Comparison of ENCODE assay signal across 24 cellular contexts in genomic region chr4:181213562-181213961, GRCh38.
A peak's percentile ranks its signal among the peaks of the same experiment; 100 is the strongest.
DNase-seq lines count a peak whose midpoint lies in the region; ATAC-seq, FAIRE-seq and TF ChIP-seq lines count a peak whose summit lies in the region.
"Had no signal": no experiment of that assay in that cellular context is flagged by ENCODE, and none has a peak within 500 bp of the region (broad histone marks: within the 10 kb centered on the region; RNA-seq: fewer than 3 reads in every experiment).

No MANE protein-coding gene starts in this region.

- H2BK5ac ChIP-seq in mesendoderm (ENCODE audit: low read length) = no peak overlapping the region

- H3K27ac ChIP-seq in OCI-LY3 (ENCODE audit: low read length) (no peak overlapping the region), mesendoderm (ENCODE audit: low read depth, low read length) (no peak overlapping the region), pancreas (no peak overlapping the region)
- H3K27ac ChIP-seq: PC-9 had no signal

- no peaks in the 10 kb centered on the region for H3K27me3 ChIP-seq in OCI-LY3 (ENCODE audit: low read depth, low read length)
- no peaks in the 10 kb centered on the region for H3K27me3 ChIP-seq in mesendoderm (ENCODE audit: insufficient read depth, low read length, poor library complexity)
- H3K27me3 ChIP-seq in pancreas = no peaks in the 10 kb centered on the region
- H3K27me3 ChIP-seq: BE2C had no signal

- H2BK120ac ChIP-seq in mesendoderm (ENCODE audit: low read depth, low read length) = no peak overlapping the region

- no peak for FAIRE-seq in pancreas (lab: Jason Lieb, UNC)
- FAIRE-seq: GM18507, HTR-8/SVneo, K562 had no signal

- no peaks in the 10 kb centered on the region for H3K79me2 ChIP-seq in OCI-LY3 (ENCODE audit: low read length)
- no peaks in the 10 kb centered on the region for H3K79me2 ChIP-seq in mesendoderm (ENCODE audit: control insufficient read depth, insufficient read depth, low read length)

- no peak overlapping the region for H4K8ac ChIP-seq in mesendoderm (ENCODE audit: low read depth, low read length)

- TF ChIP-seq CTCF in OCI-LY3 (IDR thresholded peaks at IDR 0.05; ENCODE audit: low read depth, low read length) (no peak), pancreas (IDR thresholded peaks at IDR 0.05) (no peak)

- ATAC-seq in HG02870 (IDR thresholded peaks at IDR 0.05; ENCODE audit: unreplicated experiment) = no peak
- no peak for ATAC-seq in pancreas
- ATAC-seq: K562 had no signal

- peak overlapping the region; percentile 83; the same call in 1 of the 2 replicates for H2AFZ ChIP-seq in OCI-LY3 (ENCODE audit: low read depth, low read length)
- H2AFZ ChIP-seq: PC-9 had no signal

- peak overlapping the region; percentile 34 for H3K18ac ChIP-seq in mesendoderm (ENCODE audit: low read length)

- no CpG with 5 or more reads among the region's 2 CpGs for WGBS in mesendoderm (ENCODE audit: extremely low coverage, insufficient coverage, low lambda C conversion rate)
- 43 to 46% methylated on average over 2 of the region's 2 CpGs for WGBS in pancreas, 2 donors

- 0 out of 2 replicates have a peak, but pooled peaks cover 3% of the 10 kb centered on the region for H3K4me1 ChIP-seq in OCI-LY3 (ENCODE audit: low read length)
- no peaks in the 10 kb centered on the region for H3K4me1 ChIP-seq in mesendoderm (ENCODE audit: control insufficient read depth, low read depth, low read length)
- no peaks in the 10 kb centered on the region for H3K4me1 ChIP-seq in pancreas
- H3K4me1 ChIP-seq: BE2C had no signal

- no peaks in the 10 kb centered on the region for H4K20me1 ChIP-seq in OCI-LY3 (ENCODE audit: insufficient read depth, low read length)

- H3K36me3 ChIP-seq in OCI-LY3 (replicated peaks; ENCODE audit: low read depth, low read length) = no peaks in the 10 kb centered on the region
- no peaks in the 10 kb centered on the region for H3K36me3 ChIP-seq in mesendoderm (ENCODE audit: control insufficient read depth, insufficient read depth, low read length)
- no peaks in the 10 kb centered on the region for H3K36me3 ChIP-seq in pancreas
- H3K36me3 ChIP-seq: BE2C had no signal

- no peak overlapping the region for H3K23ac ChIP-seq in mesendoderm (ENCODE audit: low read length)

- no peak overlapping the region for H4K5ac ChIP-seq in mesendoderm (ENCODE audit: low read length)

- no peak overlapping the region for H2AK5ac ChIP-seq in mesendoderm (ENCODE audit: low read length)

- DNase-seq in AG20443 (ENCODE audit: low spot score) (peak; percentile 13), GM03348 (ENCODE audit: low spot score) (peak; percentile 3), mesendoderm (no peak), mesenteric fat pad (ENCODE audit: low spot score) (no peak), pancreas (no peak)
- DNase-seq: BE2C; Calu3; DMS79 treated with DMSO at 0.1 percent for 48 hours; GF-D8; H7; NCI-H1105 treated with DMSO at 0.1 percent for 48 hours; NCI-H146; NCI-H1930; NCI-H2107; NCI-H524 treated with DMSO at 0.1 percent for 48 hours; NCI-H82; NK-92 treated with Interleukin-12 subunit alpha and Interleukin-12 subunit beta, amount 100 ng/mL, for 24 hours; PC-9; SHP77 treated with DMSO at 0.1 percent for 48 hours had no signal

- H3K9ac ChIP-seq in OCI-LY3 (ENCODE audit: low read length) (no peak overlapping the region), mesendoderm (ENCODE audit: low read length) (no peak overlapping the region)

- no peak overlapping the region for H3K4ac ChIP-seq in mesendoderm (ENCODE audit: low read depth, low read length)

- H3K4me2 ChIP-seq in OCI-LY3 (ENCODE audit: low read length) (no peak overlapping the region), mesendoderm (ENCODE audit: low read length) (no peak overlapping the region)
- H3K4me2 ChIP-seq: PC-9 had no signal

- intact Hi-C loops in pancreas (cut with DNase I) = no loop called here

- H3K9me3 ChIP-seq in OCI-LY3 (ENCODE audit: insufficient read depth, low read length) (no peaks in the 10 kb centered on the region), pancreas (no peaks in the 10 kb centered on the region)
- H3K9me3 ChIP-seq: BE2C had no signal

- H3K79me1 ChIP-seq in mesendoderm (ENCODE audit: low read length) = no peaks in the 10 kb centered on the region

- H3K56ac ChIP-seq in mesendoderm (ENCODE audit: low read length) = no peak overlapping the region

- H2BK15ac ChIP-seq in mesendoderm (replicated peaks; ENCODE audit: low read depth) = no peak overlapping the region

- H3K4me3 ChIP-seq in OCI-LY3 (ENCODE audit: low read length) (no peak overlapping the region), mesendoderm (ENCODE audit: low read length) (no peak overlapping the region), pancreas (no peak overlapping the region)
- H3K4me3 ChIP-seq: K562, PC-9 had no signal

Comparison
In these comparisons a context has a peak if more than half of its experiments do, and no peak if none do; other contexts are left out.
1. DNase-seq: peak in AG20443 (single experiment) and GM03348 (single experiment); none in mesendoderm (single experiment), mesenteric fat pad (single experiment) and pancreas (0 of 6).